Comparison of ENCODE assay signal across 19 cellular contexts in genomic region chr14:68109132-68109531, GRCh38.
A peak's percentile ranks its signal among the peaks of the same experiment; 100 is the strongest.
DNase-seq lines count a peak whose midpoint lies in the region; ATAC-seq and TF ChIP-seq lines count a peak whose summit lies in the region.
"Had no signal": no experiment of that assay in that cellular context is flagged by ENCODE, and none has a peak within 500 bp of the region (broad histone marks: within the 10 kb centered on the region; RNA-seq: fewer than 3 reads in every experiment).

No MANE protein-coding gene starts in this region.

- no peak for TF ChIP-seq POLR2A in sigmoid colon (IDR thresholded peaks at IDR 0.05)

- peaks cover 0 to 68% (median 44%) of the 10 kb centered on the region in 4 donors for H3K4me1 ChIP-seq in sigmoid colon
- H3K4me1 ChIP-seq: BE2C, right lobe of liver had no signal

- in situ Hi-C loops in GM13976 (cut with MboI; ENCODE audit: low sequenced_read_pairs, unreplicated experiment), result no loop called here

- no peaks in the 10 kb centered on the region for H3K9me3 ChIP-seq in sigmoid colon
- H3K9me3 ChIP-seq: BE2C, right lobe of liver had no signal

- peak overlapping the region in 3 of 4 donors; percentile 69 to 88 (median 79) for H3K27ac ChIP-seq in sigmoid colon
- H3K27ac ChIP-seq: HL-60, right lobe of liver, RWPE1, VCaP had no signal

- 69 to 80% methylated on average over 2 of the region's 2 CpGs for WGBS in sigmoid colon, 2 donors

- DNase-seq in GM04504 (ENCODE audit: low read depth) (peak; percentile 32), astrocyte of the hippocampus (ENCODE audit: low read depth, low spot score) (peak; percentile 41), fibroblast of villous mesenchyme (ENCODE audit: low read depth) (peak; percentile 76), sigmoid colon (no peak), GM13976 (ENCODE audit: low spot score) (no peak), left cardiac atrium (no peak), GOT3 (lab: John Stamatoyannopoulos, UW) (no peak), DMS153 (lab: John Stamatoyannopoulos, UW) (no peak)
- DNase-seq: activated CD4-positive, alpha-beta T cell treated with anti-CD3 and anti-CD28 coated beads, Interleukin-2, amount 50 U/mL, for 48 hours; activated T-cell treated with anti-CD3 and anti-CD28 coated beads, Interleukin-2, amount 50 U/mL, for 4 hours; BE2C; effector memory CD8-positive, alpha-beta T cell; KG1; NCI-H1105; right lobe of liver; stimulated activated CD4-positive, alpha-beta T cell treated with anti-CD3 and anti-CD28 coated beads, Interleukin-2, amount 100 ng/mL, for 24 hours had no signal

- H3K27me3 ChIP-seq in sigmoid colon, result no peaks in the 10 kb centered on the region
- H3K27me3 ChIP-seq: BE2C, right lobe of liver had no signal

- no peak for ATAC-seq in left cardiac atrium
- ATAC-seq: activated T-cell treated with anti-CD3 and anti-CD28 coated beads, Interleukin-2, amount 50 U/mL, for 4 hours; effector memory CD8-positive, alpha-beta T cell; right lobe of liver had no signal

- H3K4me3 ChIP-seq in fibroblast of villous mesenchyme (ENCODE audit: low read depth, low read length) (no peak overlapping the region), sigmoid colon (no peak overlapping the region)
- H3K4me3 ChIP-seq: right lobe of liver had no signal

- TF ChIP-seq CTCF in fibroblast of villous mesenchyme (IDR thresholded peaks at IDR 0.05; ENCODE audit: insufficient read depth, low read depth, low read length) (no peak), sigmoid colon (IDR thresholded peaks at IDR 0.05) (no peak), GM13976 (IDR thresholded peaks at IDR 0.05; ENCODE audit: borderline replicate concordance, control extremely low read depth, extremely low read depth, insufficient read depth, missing control alignments) (no peak)

- intact Hi-C loops in sigmoid colon (cut with DNase I), result no loop called here
- intact Hi-C loops in left cardiac atrium (cut with DNase I), result no loop called here

- no peak for TF ChIP-seq EP300 in sigmoid colon (IDR thresholded peaks at IDR 0.05)

- H3K36me3 ChIP-seq in sigmoid colon, result no peaks in the 10 kb centered on the region
- H3K36me3 ChIP-seq: BE2C, right lobe of liver had no signal

Comparison
In these comparisons a context has a peak if more than half of its experiments do, and no peak if none do; other contexts are left out.
1. DNase-seq: peak in GM04504 (single experiment), astrocyte of the hippocampus (single experiment) and fibroblast of villous mesenchyme (single experiment); none in sigmoid colon (single experiment), GM13976 (single experiment), left cardiac atrium (single experiment), GOT3 (single experiment) and DMS153 (single experiment).